Comparison of ENCODE assay signal across 8 cellular contexts in the genomic region with DNA sequence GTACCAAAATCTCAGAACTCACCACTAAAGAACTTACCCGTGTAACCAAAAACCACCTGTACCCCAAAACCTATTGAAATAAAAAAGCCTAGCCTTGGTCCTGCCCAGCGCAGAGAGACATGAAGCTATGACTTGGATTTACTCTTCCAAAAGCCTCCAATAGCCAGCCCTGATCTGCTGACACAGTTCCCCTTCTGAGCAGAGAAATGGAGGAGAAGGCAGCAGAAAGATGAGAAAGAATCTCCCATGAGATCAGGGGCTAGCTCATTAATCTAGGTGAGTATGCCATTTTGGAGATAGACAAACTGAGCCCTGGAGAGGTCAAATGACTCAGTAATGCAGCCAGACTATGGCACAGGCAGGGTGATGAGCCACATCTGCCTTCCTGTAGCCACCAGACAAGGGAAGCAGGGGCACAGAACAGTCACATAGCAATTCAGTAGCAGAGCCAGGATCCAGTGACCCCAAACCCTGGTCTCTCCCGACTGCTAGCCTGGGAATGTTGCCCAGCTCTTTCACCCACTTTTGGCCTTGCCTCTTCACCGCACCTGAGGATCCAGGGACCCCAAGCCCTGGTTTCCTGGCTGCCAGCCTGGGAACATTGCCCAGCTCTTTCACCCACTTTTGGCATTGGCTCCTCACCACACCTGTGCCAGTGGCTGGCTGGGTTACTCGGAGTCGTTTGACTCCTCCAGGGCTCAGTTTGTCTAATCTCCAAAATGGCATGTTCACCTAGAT. TPM values are rescaled to one million over a fixed set of nuclear protein-coding genes. Genes with fewer than 3 reads are reported as not detected.
A peak's percentile ranks its signal among the peaks of the same experiment; 100 is the strongest.
DNase-seq lines count a peak whose midpoint lies in the region; ATAC-seq and TF ChIP-seq lines count a peak whose summit lies in the region.
"Had no signal": no experiment of that assay in that cellular context is flagged by ENCODE, and none has a peak within 500 bp of the region (broad histone marks: within the 10 kb centered on the region; RNA-seq: fewer than 3 reads in every experiment).

No MANE protein-coding gene starts in this region.

- H4K20me1 ChIP-seq in DND-41 (ENCODE audit: insufficient read depth, low read length): peaks cover 53% of the 10 kb centered on the region

- intact Hi-C loops in Panc1 (cut with micrococcal nuclease; ENCODE audit: unreplicated experiment): no loop called here
- intact Hi-C loops in sigmoid colon (cut with DNase I): no loop called here
- intact Hi-C loops in aorta (cut with DNase I): no loop called here

- POLR2A ChIA-PET in Panc1 (lab: Charles Lee): interaction anchor here (1.6 kb wide), 1 partner anchor 10 kb away, joined by 5 read pairs; no protein-coding TSS in a partner anchor

- H2AFZ ChIP-seq in DND-41 (ENCODE audit: low read depth, low read length): no peak overlapping the region

- H3K4me1 ChIP-seq in DND-41 (ENCODE audit: insufficient read depth, low read length): no peaks in the 10 kb centered on the region
- peaks cover 14% of the 10 kb centered on the region; the same call in 1 of the 2 replicates for H3K4me1 ChIP-seq in Panc1 (ENCODE audit: control insufficient read depth, insufficient read depth, low read length)
- peaks cover 0 to 13% (median 10%) of the 10 kb centered on the region in 4 donors for H3K4me1 ChIP-seq in sigmoid colon
- no peaks in the 10 kb centered on the region for H3K4me1 ChIP-seq in aorta (ENCODE audit: control insufficient read depth in 1 of 2, insufficient read depth in 2 of 2, low read length in 2 of 2)

- TF ChIP-seq CTCF in DND-41 (IDR thresholded peaks at IDR 0.05; ENCODE audit: borderline replicate concordance, extremely low read depth, low read length, poor library complexity, severe bottlenecking) (no peak), Panc1 (IDR thresholded peaks at IDR 0.05) (no peak), sigmoid colon (IDR thresholded peaks at IDR 0.05) (no peak)

- H3K27ac ChIP-seq in DND-41 (ENCODE audit: low read length) (no peak overlapping the region), Panc1 (ENCODE audit: low read length) (no peak overlapping the region), epithelial cell of prostate (peak overlapping the region; percentile 35), sigmoid colon (peak overlapping the region; percentile 22 to 65 (median 45)), aorta (ENCODE audit: low read depth in 1 of 2, low read length in 2 of 2) (no peak overlapping the region)

- BruUV-seq in Panc1 (replicated peaks; lab: Mats Ljungman, UMichigan): no TSS peak

- peaks cover 48% of the 10 kb centered on the region for H3K36me3 ChIP-seq in DND-41 (ENCODE audit: insufficient read depth, low read length)
- no peaks in the 10 kb centered on the region for H3K36me3 ChIP-seq in Panc1 (ENCODE audit: control insufficient read depth, insufficient read depth, low read length)
- no peaks in the 10 kb centered on the region for H3K36me3 ChIP-seq in sigmoid colon
- H3K36me3 ChIP-seq in aorta (ENCODE audit: control insufficient read depth in 1 of 2, insufficient read depth in 2 of 2, low read length in 1 of 2): no peaks in the 10 kb centered on the region

- CTCF ChIA-PET in Panc1 (lab: Charles Lee): interaction anchor here (0.7 kb wide), 1 partner anchor 46 kb away, joined by 3 read pairs; no protein-coding TSS in a partner anchor

- ATAC-seq in DND-41 (ENCODE audit: insufficient read depth, low read depth) (no peak), Panc1 (peak; percentile 40; the same call in 1 of the 2 replicates), aorta (ENCODE audit: low FRiP score) (no peak), GM21619 (IDR thresholded peaks at IDR 0.05; ENCODE audit: unreplicated experiment) (no peak)
- ATAC-seq: SK-N-SH treated with all-trans-retinoic acid at 6 μM for 48 hours had no signal

- 46 to 71% methylated on average over 6 of the region's 6 CpGs for WGBS in sigmoid colon, 2 donors
- WGBS in aorta, 2 donors: 67 to 77% methylated on average over 6 of the region's 6 CpGs

- no peak overlapping the region for H3K9ac ChIP-seq in DND-41 (ENCODE audit: low read depth, low read length)

- H3K79me2 ChIP-seq in DND-41 (ENCODE audit: insufficient read depth, low read length): peaks cover 19% of the 10 kb centered on the region

- TF ChIP-seq POLR2A in sigmoid colon (IDR thresholded peaks at IDR 0.05): no peak

- H3K9me3 ChIP-seq in DND-41 (ENCODE audit: insufficient read depth, low read length, severe bottlenecking) (no peaks in the 10 kb centered on the region), Panc1 (ENCODE audit: control insufficient read depth, insufficient read depth, low read depth, low read length) (no peaks in the 10 kb centered on the region), sigmoid colon (no peaks in the 10 kb centered on the region), aorta (ENCODE audit: control insufficient read depth, low read length) (no peaks in the 10 kb centered on the region)

- H3K4me2 ChIP-seq in DND-41 (ENCODE audit: insufficient read depth, low read length): no peak overlapping the region

- in situ Hi-C loops in Panc1 (cut with HindIII; ENCODE audit: low pct_unique_long_range_greater_than_20kb, low sequenced_read_pairs): no loop called here

- TF ChIP-seq EP300 in sigmoid colon (IDR thresholded peaks at IDR 0.05): no peak

- H3K27me3 ChIP-seq in DND-41 (ENCODE audit: insufficient read depth, low read length, poor library complexity) (no peaks in the 10 kb centered on the region), Panc1 (ENCODE audit: control insufficient read depth, insufficient read depth, low read length) (no peaks in the 10 kb centered on the region), sigmoid colon (no peaks in the 10 kb centered on the region), aorta (ENCODE audit: control insufficient read depth in 1 of 2, insufficient read depth in 2 of 2, low read length in 1 of 2) (no peaks in the 10 kb centered on the region)

- H3K4me3 ChIP-seq in DND-41 (ENCODE audit: low read depth in 1 of 2, low read length in 2 of 2) (no peak overlapping the region), Panc1 (ENCODE audit: low read depth in 2 of 2, low read length in 2 of 2) (no peak overlapping the region), sigmoid colon (no peak overlapping the region), aorta (ENCODE audit: low read length in 2 of 2) (no peak overlapping the region)

- DNase-seq in DND-41: peak; percentile 4
- DNase-seq in Panc1 (ENCODE audit: low read depth, low spot score): no peak
- no peak for DNase-seq in epithelial cell of prostate (ENCODE audit: low read depth, low spot score)
- DNase-seq in sigmoid colon: peak; percentile 43
- DNase-seq in aorta: no peak
- no peak for DNase-seq in GF-D8 (lab: John Stamatoyannopoulos, UW)

RNA-seq across cellular contexts. Expression of gene SDCBP2, which starts 7.2 kb away (rescaled TPM):
- total RNA-seq in Panc1 (2021; ENCODE audit: unreplicated experiment): 1.8 TPM
- 5.5 TPM for polyA plus RNA-seq in Panc1 (2012; ENCODE audit: insufficient read length)
- total RNA-seq in sigmoid colon: 1 to 10 TPM; 1.1 to 3.6 (median 1.9) TPM
- polyA plus RNA-seq in sigmoid colon: 100 to 1,000 TPM; 229 to 724 (median 339) TPM
- 1 to 10 TPM; 5.3 to 6.9 TPM for total RNA-seq in aorta
- polyA plus RNA-seq in aorta: 10 to 100 TPM in 1 of 2 donors, 1 to 10 TPM in 1; 4.0 to 63.4 TPM

RNA-seq across cellular contexts. Expression of gene FKBP1A, which starts 56.7 kb away (rescaled TPM):
- total RNA-seq in Panc1 (2021; ENCODE audit: unreplicated experiment) (695 TPM), sigmoid colon (100 to 1,000 TPM in 1 of 4 donors, 10 to 100 TPM in 3; 71.7 to 118 (median 85.3) TPM), aorta (100 to 1,000 TPM; 249 to 273 TPM)
- 830 TPM for polyA plus RNA-seq in Panc1 (2012; ENCODE audit: insufficient read length)
- polyA plus RNA-seq in sigmoid colon (100 to 1,000 TPM; 296 to 515 (median 374) TPM), aorta (100 to 1,000 TPM; 105 to 202 TPM)

Comparison
In these comparisons a context has a peak if more than half of its experiments do, and no peak if none do; other contexts are left out.
1. DNase-seq: peak in DND-41 (single experiment) and sigmoid colon (single experiment); none in Panc1 (single experiment), epithelial cell of prostate (single experiment), aorta (0 of 2) and GF-D8 (single experiment).
2. H3K27ac ChIP-seq: peak in epithelial cell of prostate (single experiment) and sigmoid colon (4 of 4); none in DND-41 (single experiment), Panc1 (single experiment) and aorta (0 of 2).